Comparison of ENCODE assay signal across 11 cellular contexts in genomic region chr7:50262916-50263690, GRCh38. TPM values are rescaled to one million over a fixed set of nuclear protein-coding genes. Genes with fewer than 3 reads are reported as not detected.
DNase-seq lines count a peak whose midpoint lies in the region; ATAC-seq and TF ChIP-seq lines count a peak whose summit lies in the region.
"Had no signal": no experiment of that assay in that cellular context is flagged by ENCODE, and none has a peak within 500 bp of the region (broad histone marks: within the 10 kb centered on the region; RNA-seq: fewer than 3 reads in every experiment).

No MANE protein-coding gene starts in this region.

- no peaks in the 10 kb centered on the region for H3K9me3 Mint-ChIP-seq in natural killer cell
- H3K9me3 Mint-ChIP-seq: brain had no signal

- in situ Hi-C loops in G401 (cut with HindIII; ENCODE audit: low sequenced_read_pairs): no loop called here

- H3K4me3 Mint-ChIP-seq in natural killer cell: peak overlapping the region; percentile 94
- H3K4me3 Mint-ChIP-seq: brain had no signal

- H3K4me3 ChIP-seq in OCI-LY3 (ENCODE audit: low read length): peak overlapping the region; percentile 22; the same call in 1 of the 2 replicates
- H3K4me3 ChIP-seq in stomach: no peak overlapping the region
- no peak overlapping the region for H3K4me3 ChIP-seq in right atrium auricular region

- TF ChIP-seq EP300 in stomach (IDR thresholded peaks at IDR 0.05): no peak

- peak overlapping the region; percentile 89 to 97 for H3K27ac Mint-ChIP-seq in natural killer cell
- H3K27ac Mint-ChIP-seq: brain had no signal

- intact Hi-C loops in natural killer cell (cut with micrococcal nuclease) (no loop called here), stomach (cut with DNase I; ENCODE audit: low total_unique reads) (no loop called here)

- no peaks in the 10 kb centered on the region for H3K36me3 Mint-ChIP-seq in natural killer cell
- H3K36me3 Mint-ChIP-seq: brain had no signal

- H3K79me2 ChIP-seq in OCI-LY3 (ENCODE audit: low read length): peaks cover 14% of the 10 kb centered on the region

- H3K4me1 Mint-ChIP-seq in natural killer cell: peaks cover 84 to 88% of the 10 kb centered on the region in 2 donors
- H3K4me1 Mint-ChIP-seq: brain had no signal

- WGBS in stomach, 5 donors: 3 to 24% (median 9%) methylated on average over 1 of the region's 1 CpG

- no peak overlapping the region for H2AFZ ChIP-seq in OCI-LY3 (ENCODE audit: low read depth, low read length)

- DNase-seq in DMS153 (lab: John Stamatoyannopoulos, UW): peak; percentile 8
- DNase-seq in DMS153 treated with DMSO at 0.1 percent for 48 hours (lab: John Stamatoyannopoulos, UW; ENCODE audit: unreplicated experiment): no peak
- DNase-seq in natural killer cell: no peak
- DNase-seq in G401 (ENCODE audit: low spot score): no peak
- no peak for DNase-seq in stomach
- DNase-seq in right atrium auricular region (ENCODE audit: low spot score): no peak

- ATAC-seq in HG02884 (IDR thresholded peaks at IDR 0.05; ENCODE audit: unreplicated experiment): peak; percentile 57
- ATAC-seq in natural killer cell: peak in 1 of 3 donors; percentile 25

- H3K27ac ChIP-seq in OCI-LY3 (ENCODE audit: low read length) (peak overlapping the region; percentile 96), stomach (peak overlapping the region in 1 of 5 donors; percentile 6), right atrium auricular region (no peak overlapping the region)
- H3K27ac ChIP-seq: 22Rv1 had no signal

- H4K20me1 ChIP-seq in OCI-LY3 (ENCODE audit: insufficient read depth, low read length): no peaks in the 10 kb centered on the region

- no peak for TF ChIP-seq CTCF in OCI-LY3 (IDR thresholded peaks at IDR 0.05; ENCODE audit: low read depth, low read length)
- TF ChIP-seq CTCF in natural killer cell (IDR thresholded peaks at IDR 0.05): no peak
- TF ChIP-seq CTCF in stomach (IDR thresholded peaks at IDR 0.05): no peak
- no peak for TF ChIP-seq CTCF in right atrium auricular region (IDR thresholded peaks at IDR 0.05)

- no peaks in the 10 kb centered on the region for H3K36me3 ChIP-seq in OCI-LY3 (replicated peaks; ENCODE audit: low read depth, low read length)
- H3K36me3 ChIP-seq in stomach: no peaks in the 10 kb centered on the region
- H3K36me3 ChIP-seq in right atrium auricular region: no peaks in the 10 kb centered on the region

- no peaks in the 10 kb centered on the region for H3K27me3 Mint-ChIP-seq in natural killer cell (ENCODE audit: low read depth in 2 of 2)

- H3K4me2 ChIP-seq in OCI-LY3 (ENCODE audit: low read length): peak overlapping the region; percentile 73

- H3K4me1 ChIP-seq in OCI-LY3 (ENCODE audit: low read length) (peaks cover 68% of the 10 kb centered on the region), stomach (peaks cover 0 to 15% (median 4%) of the 10 kb centered on the region in 4 donors), right atrium auricular region (no peaks in the 10 kb centered on the region)

- H3K9me3 ChIP-seq in OCI-LY3 (ENCODE audit: insufficient read depth, low read length) (no peaks in the 10 kb centered on the region), stomach (no peaks in the 10 kb centered on the region), right atrium auricular region (no peaks in the 10 kb centered on the region)

- H3K27me3 ChIP-seq in OCI-LY3 (ENCODE audit: low read depth, low read length) (no peaks in the 10 kb centered on the region), stomach (no peaks in the 10 kb centered on the region), right atrium auricular region (no peaks in the 10 kb centered on the region)

- peak overlapping the region; percentile 29; the same call in 1 of the 2 replicates for H3K9ac ChIP-seq in OCI-LY3 (ENCODE audit: low read length)

- no peak for TF ChIP-seq POLR2A in stomach (IDR thresholded peaks at IDR 0.05)

RNA-seq across cellular contexts. Expression of gene IKZF1, which starts 41.4 kb away (rescaled TPM):
- total RNA-seq in natural killer cell: 100 to 1,000 TPM; 294 to 391 (median 350) TPM
- not detected in 2 replicates for total RNA-seq in G401 (2014; rRNA removed; shearing (Covaris generic))
- 100 to 1,000 TPM in 1 of 5 donors, 10 to 100 TPM in 3, 1 to 10 TPM in 1; 4.5 to 139 (median 14.0) TPM for total RNA-seq in stomach
- polyA plus RNA-seq in stomach: 1 to 10 TPM; 1.5 to 6.4 (median 1.8) TPM
- 1 to 10 TPM; 1.7 to 9.7 TPM for total RNA-seq in right atrium auricular region
- total RNA-seq: LHCN-M2 had no signal
